ENCODE assay signal across 22 cellular contexts in the genomic region with DNA sequence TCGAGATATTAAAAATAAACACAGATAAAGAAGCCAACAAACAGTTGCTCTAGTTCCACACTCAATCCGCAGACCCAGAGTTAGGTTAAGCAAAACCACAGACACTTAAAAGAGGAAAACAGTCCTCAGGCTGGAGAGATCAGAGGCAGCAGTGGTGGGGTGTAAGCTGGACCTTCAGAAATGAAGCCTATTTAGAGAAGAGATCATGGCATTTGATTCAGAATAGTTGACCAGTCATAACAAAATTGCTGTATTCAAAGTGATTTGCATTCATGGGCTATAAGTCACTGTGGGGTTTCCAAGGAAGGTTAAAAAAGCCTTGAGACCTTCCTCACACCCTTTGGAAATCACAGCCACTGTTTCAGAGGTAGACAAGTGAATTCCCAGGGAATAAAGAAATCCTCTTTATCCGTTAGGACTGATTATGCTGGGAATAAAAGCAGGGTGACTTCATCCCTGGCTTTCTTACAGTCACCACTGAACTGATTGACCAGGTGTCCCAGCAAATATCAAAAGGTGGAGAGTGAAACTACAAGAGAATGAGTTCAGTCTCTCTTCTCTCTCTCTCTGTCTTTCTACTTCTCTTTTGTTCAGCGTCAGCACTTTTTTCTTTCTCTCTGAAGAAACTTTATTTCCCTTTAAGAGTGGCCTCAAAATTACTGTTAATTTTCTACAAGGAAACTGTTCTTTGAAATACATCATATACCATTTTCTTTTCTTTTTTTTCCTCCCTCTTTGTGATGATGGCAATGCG.
DNase-seq lines count a peak whose midpoint lies in the region; ATAC-seq and TF ChIP-seq lines count a peak whose summit lies in the region.
"Had no signal": no experiment of that assay in that cellular context is flagged by ENCODE, and none has a peak within 500 bp of the region (broad histone marks: within the 10 kb centered on the region; RNA-seq: fewer than 3 reads in every experiment).

No MANE protein-coding gene starts in this region.

- no peak overlapping the region for H2BK20ac ChIP-seq in IMR-90 (ENCODE audit: low read depth, low read length)

- CTCF ChIA-PET in IMR-90 (lab: Yijun Ruan, JAX), result interaction anchor here (0.6 kb wide), 1 partner anchor 16 kb away, joined by 3 read pairs; no protein-coding TSS in a partner anchor
- CTCF ChIA-PET in WTC11 (lab: Charles Lee), result no interaction called here
- CTCF ChIA-PET in naive thymus-derived CD4-positive, alpha-beta T cell (lab: Charles Lee), result no interaction called here

- no peaks in the 10 kb centered on the region for H3K4me1 Mint-ChIP-seq in WTC11
- H3K4me1 Mint-ChIP-seq in neural progenitor cell, result peaks cover 7% of the 10 kb centered on the region
- no peaks in the 10 kb centered on the region for H3K4me1 Mint-ChIP-seq in naive thymus-derived CD4-positive, alpha-beta T cell
- H3K4me1 Mint-ChIP-seq: CD4-positive, alpha-beta memory T cell had no signal

- H2AK9ac ChIP-seq in IMR-90 (replicated peaks; ENCODE audit: low read depth, low read length, poor library complexity), result no peak overlapping the region

- H3K27ac Mint-ChIP-seq in WTC11, result peak overlapping the region; percentile 75; the same call in 1 of the 2 replicates
- H3K27ac Mint-ChIP-seq in neural progenitor cell, result no peak overlapping the region
- H3K27ac Mint-ChIP-seq in naive thymus-derived CD4-positive, alpha-beta T cell, result no peak overlapping the region
- H3K27ac Mint-ChIP-seq: CD4-positive, alpha-beta memory T cell had no signal

- H2AK5ac ChIP-seq in IMR-90 (ENCODE audit: low read depth, low read length), result no peak overlapping the region

- H3K36me3 ChIP-seq in IMR-90 (ENCODE audit: control insufficient read depth, insufficient read depth, low read length) (no peaks in the 10 kb centered on the region), neural progenitor cell (no peaks in the 10 kb centered on the region), gastroesophageal sphincter (no peaks in the 10 kb centered on the region)
- H3K36me3 ChIP-seq in naive thymus-derived CD4-positive, alpha-beta T cell (ENCODE audit: control insufficient read depth in 2 of 3, insufficient read depth in 3 of 3, low read length in 3 of 3), result no peaks in the 10 kb centered on the region
- H3K36me3 ChIP-seq: BLaER1, SJSA1 had no signal

- no peak overlapping the region for H4K5ac ChIP-seq in IMR-90 (ENCODE audit: low read depth, low read length)

- H2BK120ac ChIP-seq in IMR-90 (ENCODE audit: low read depth, low read length), result no peak overlapping the region

- H4K91ac ChIP-seq in IMR-90 (ENCODE audit: insufficient read depth, low read depth, low read length), result no peak overlapping the region

- no peak overlapping the region for H3K18ac ChIP-seq in IMR-90 (ENCODE audit: low read depth, low read length)

- H3K9me1 ChIP-seq in IMR-90 (ENCODE audit: insufficient read depth, low read length), result no peaks in the 10 kb centered on the region

- no peaks in the 10 kb centered on the region for H3K4me1 ChIP-seq in IMR-90 (ENCODE audit: control insufficient read depth, insufficient read depth, low read length)
- peaks cover 10% of the 10 kb centered on the region for H3K4me1 ChIP-seq in neural progenitor cell
- no peaks in the 10 kb centered on the region for H3K4me1 ChIP-seq in naive thymus-derived CD4-positive, alpha-beta T cell (ENCODE audit: control insufficient read depth in 2 of 2, insufficient read depth in 2 of 2, low read length in 2 of 2)
- H3K4me1 ChIP-seq in gastroesophageal sphincter, result no peaks in the 10 kb centered on the region
- H3K4me1 ChIP-seq: BLaER1, Caco-2, SJSA1 had no signal

- POLR2A ChIA-PET in IMR-90 (lab: Charles Lee; ENCODE audit: unreplicated experiment), result no interaction called here
- POLR2A ChIA-PET in WTC11 (lab: Charles Lee), result no interaction called here
- POLR2A ChIA-PET in naive thymus-derived CD4-positive, alpha-beta T cell (lab: Charles Lee), result no interaction called here

- no peak overlapping the region for H2BK5ac ChIP-seq in IMR-90 (ENCODE audit: low read depth, low read length, poor library complexity, severe bottlenecking)

- H3K4me3 Mint-ChIP-seq in WTC11 (no peak overlapping the region), neural progenitor cell (no peak overlapping the region)
- H3K4me3 Mint-ChIP-seq in naive thymus-derived CD4-positive, alpha-beta T cell, result no peak overlapping the region
- H3K4me3 Mint-ChIP-seq: CD4-positive, alpha-beta memory T cell had no signal

- no peak overlapping the region for H3K4me2 ChIP-seq in IMR-90 (ENCODE audit: low read depth, low read length)
- H3K4me2 ChIP-seq in neural progenitor cell, result peak overlapping the region; percentile 20
- H3K4me2 ChIP-seq: BLaER1 had no signal

- DNase-seq in IMR-90 (no peak), WTC11 (ENCODE audit: low spot score) (no peak), neural progenitor cell (ENCODE audit: low spot score) (peak; percentile 9), NCI-H526 (lab: John Stamatoyannopoulos, UW) (no peak)
- no peak for DNase-seq in naive thymus-derived CD4-positive, alpha-beta T cell
- DNase-seq: ACHN; Caco-2; CD4-positive, alpha-beta memory T cell; DMS 273 treated with DMSO at 0.1 percent for 48 hours; DMS79 treated with DMSO at 0.1 percent for 48 hours; HCEC 1CT; NCI-H1417 treated with DMSO at 0.1 percent for 48 hours; NCI-H187; NCI-H446 treated with DMSO at 0.1 percent for 48 hours; NK-92 treated with Interleukin-12 subunit alpha and Interleukin-12 subunit beta, amount 100 ng/mL, for 24 hours had no signal

- no CpG with 5 or more reads among the region's 5 CpGs for WGBS in IMR-90 (ENCODE audit: extremely low coverage in 2 of 2, insufficient read length in 1 of 2), 2 experiments
- 68 to 96% methylated on average over 3 to 5 of the region's 5 CpGs for WGBS in gastroesophageal sphincter (ENCODE audit: low coverage in 1 of 2), 2 donors

- TF ChIP-seq CTCF in IMR-90 (conservative IDR thresholded peaks at IDR 0.05; ENCODE audit: low read depth, low read length) (no peak), WTC11 (IDR thresholded peaks at IDR 0.05) (no peak), neural progenitor cell (IDR thresholded peaks at IDR 0.05) (no peak), gastroesophageal sphincter (IDR thresholded peaks at IDR 0.05) (no peak)

- H3K27me3 ChIP-seq in IMR-90 (ENCODE audit: control insufficient read depth, insufficient read depth, low read length) (no peaks in the 10 kb centered on the region), neural progenitor cell (no peaks in the 10 kb centered on the region), gastroesophageal sphincter (no peaks in the 10 kb centered on the region)
- no peaks in the 10 kb centered on the region for H3K27me3 ChIP-seq in naive thymus-derived CD4-positive, alpha-beta T cell (ENCODE audit: control insufficient read depth in 2 of 2, insufficient read depth in 2 of 2, low read length in 2 of 2)
- H3K27me3 ChIP-seq: BLaER1, SJSA1 had no signal

- H3K9me3 ChIP-seq in IMR-90 (ENCODE audit: control insufficient read depth, insufficient read depth, low read length), result no peaks in the 10 kb centered on the region
- no peaks in the 10 kb centered on the region for H3K9me3 ChIP-seq in neural progenitor cell (ENCODE audit: low read depth)
- H3K9me3 ChIP-seq in naive thymus-derived CD4-positive, alpha-beta T cell (ENCODE audit: control insufficient read depth in 2 of 3, low read length in 3 of 3), result no peaks in the 10 kb centered on the region
- no peaks in the 10 kb centered on the region for H3K9me3 ChIP-seq in gastroesophageal sphincter
- H3K9me3 ChIP-seq: BLaER1, Caco-2, SJSA1 had no signal

- TF ChIP-seq RAD21 in IMR-90 (IDR thresholded peaks at IDR 0.05; ENCODE audit: low read length), result no peak

- ATAC-seq in HG02610 (IDR thresholded peaks at IDR 0.05; ENCODE audit: unreplicated experiment) (peak; percentile 77), IMR-90 (ENCODE audit: low read depth) (no peak), WTC11 (no peak), HG03469 (IDR thresholded peaks at IDR 0.05; ENCODE audit: unreplicated experiment) (no peak), gastroesophageal sphincter (no peak)
- no peak for ATAC-seq in naive thymus-derived CD4-positive, alpha-beta T cell
- ATAC-seq: Right ventricle myocardium inferior had no signal

- intact Hi-C loops in IMR-90 (cut with micrococcal nuclease), result no loop called here
- intact Hi-C loops in naive thymus-derived CD4-positive, alpha-beta T cell (cut with micrococcal nuclease), result no loop called here

- H3K56ac ChIP-seq in IMR-90 (ENCODE audit: extremely low read depth, insufficient read depth, low read length), result no peak overlapping the region

- H3F3A ChIP-seq in neural progenitor cell (ENCODE audit: low read depth), result no peaks in the 10 kb centered on the region

- no peak overlapping the region for H3K4ac ChIP-seq in IMR-90 (ENCODE audit: low read depth, low read length)

- no peak overlapping the region for H3K9ac ChIP-seq in IMR-90 (ENCODE audit: low read depth, low read length)
- H3K9ac ChIP-seq in neural progenitor cell, result no peak overlapping the region
- H3K9ac ChIP-seq: BLaER1, GM23248 had no signal

- no TSS peak for BruUV-seq in IMR-90 (replicated peaks; lab: Mats Ljungman, UMichigan)

- dilution Hi-C loops in IMR-90 (cut with HindIII; ENCODE audit: low sequenced_read_pairs, unreplicated experiment), result no loop called here

- H3K79me1 ChIP-seq in IMR-90 (ENCODE audit: low read depth in 1 of 2, low read length in 2 of 2), result no peaks in the 10 kb centered on the region

- no peak overlapping the region for H3K23ac ChIP-seq in IMR-90 (ENCODE audit: low read depth, low read length)

- no peak overlapping the region for H3K27ac ChIP-seq in IMR-90 (ENCODE audit: insufficient read depth, low read length)
- H3K27ac ChIP-seq in neural progenitor cell, result no peak overlapping the region
- H3K27ac ChIP-seq in naive thymus-derived CD4-positive, alpha-beta T cell (ENCODE audit: low read depth, low read length), result no peak overlapping the region
- H3K27ac ChIP-seq in gastroesophageal sphincter, result no peak overlapping the region
- H3K27ac ChIP-seq: BLaER1, GM23248, SJSA1 had no signal

- no peak overlapping the region for H2BK15ac ChIP-seq in IMR-90 (ENCODE audit: low read depth, low read length)

- in situ Hi-C loops in IMR-90 (cut with MboI; ENCODE audit: low sequenced_read_pairs), result no loop called here

- H3K9me3 Mint-ChIP-seq in WTC11, result no peaks in the 10 kb centered on the region
- no peaks in the 10 kb centered on the region for H3K9me3 Mint-ChIP-seq in neural progenitor cell
- H3K9me3 Mint-ChIP-seq in naive thymus-derived CD4-positive, alpha-beta T cell, result peaks cover 0 to 5% (median 0%) of the 10 kb centered on the region in 11 donors

- H3K79me2 ChIP-seq in neural progenitor cell (ENCODE audit: low read depth), result no peaks in the 10 kb centered on the region

- no peak overlapping the region for H2AFZ ChIP-seq in IMR-90 (replicated peaks; ENCODE audit: low read length, poor library complexity)
- peak overlapping the region; percentile 10 for H2AFZ ChIP-seq in neural progenitor cell (replicated peaks)
- H2AFZ ChIP-seq: GM23248 had no signal

- H3K14ac ChIP-seq in IMR-90 (replicated peaks; ENCODE audit: low read depth, low read length), result no peak overlapping the region

- TF ChIP-seq EP300 in gastroesophageal sphincter (IDR thresholded peaks at IDR 0.05), result no peak

- no peak overlapping the region for H3K4me3 ChIP-seq in IMR-90 (ENCODE audit: insufficient read depth, low read depth, low read length)
- H3K4me3 ChIP-seq in neural progenitor cell, result no peak overlapping the region
- no peak overlapping the region for H3K4me3 ChIP-seq in naive thymus-derived CD4-positive, alpha-beta T cell (ENCODE audit: low read length)
- no peak overlapping the region for H3K4me3 ChIP-seq in gastroesophageal sphincter
- H3K4me3 ChIP-seq: BLaER1, GM23248, SJSA1 had no signal

- H4K20me1 ChIP-seq in IMR-90 (ENCODE audit: insufficient read depth, low read length) (no peaks in the 10 kb centered on the region), neural progenitor cell (ENCODE audit: low read depth) (no peaks in the 10 kb centered on the region)
- H4K20me1 ChIP-seq: BLaER1 had no signal

- H3K27me3 Mint-ChIP-seq in WTC11 (ENCODE audit: low read depth) (no peaks in the 10 kb centered on the region), neural progenitor cell (ENCODE audit: insufficient read depth, low read depth) (no peaks in the 10 kb centered on the region)
- peaks cover 0 to 3% (median 0%) of the 10 kb centered on the region in 5 donors for H3K27me3 Mint-ChIP-seq in naive thymus-derived CD4-positive, alpha-beta T cell
- H3K27me3 Mint-ChIP-seq: CD4-positive, alpha-beta memory T cell had no signal

- TF ChIP-seq POLR2A in IMR-90 (IDR thresholded peaks at IDR 0.05; ENCODE audit: low read depth, low read length) (no peak), gastroesophageal sphincter (IDR thresholded peaks at IDR 0.05) (no peak)

- no peaks in the 10 kb centered on the region for H3K36me3 Mint-ChIP-seq in WTC11
- H3K36me3 Mint-ChIP-seq in neural progenitor cell, result no peaks in the 10 kb centered on the region
- H3K36me3 Mint-ChIP-seq in naive thymus-derived CD4-positive, alpha-beta T cell, result no peaks in the 10 kb centered on the region
- H3K36me3 Mint-ChIP-seq: CD4-positive, alpha-beta memory T cell had no signal

- no peak overlapping the region for H4K8ac ChIP-seq in IMR-90 (ENCODE audit: low read depth in 2 of 2, low read length in 2 of 2)
